ENCODE assay signal across 9 cellular contexts in the genomic region with DNA sequence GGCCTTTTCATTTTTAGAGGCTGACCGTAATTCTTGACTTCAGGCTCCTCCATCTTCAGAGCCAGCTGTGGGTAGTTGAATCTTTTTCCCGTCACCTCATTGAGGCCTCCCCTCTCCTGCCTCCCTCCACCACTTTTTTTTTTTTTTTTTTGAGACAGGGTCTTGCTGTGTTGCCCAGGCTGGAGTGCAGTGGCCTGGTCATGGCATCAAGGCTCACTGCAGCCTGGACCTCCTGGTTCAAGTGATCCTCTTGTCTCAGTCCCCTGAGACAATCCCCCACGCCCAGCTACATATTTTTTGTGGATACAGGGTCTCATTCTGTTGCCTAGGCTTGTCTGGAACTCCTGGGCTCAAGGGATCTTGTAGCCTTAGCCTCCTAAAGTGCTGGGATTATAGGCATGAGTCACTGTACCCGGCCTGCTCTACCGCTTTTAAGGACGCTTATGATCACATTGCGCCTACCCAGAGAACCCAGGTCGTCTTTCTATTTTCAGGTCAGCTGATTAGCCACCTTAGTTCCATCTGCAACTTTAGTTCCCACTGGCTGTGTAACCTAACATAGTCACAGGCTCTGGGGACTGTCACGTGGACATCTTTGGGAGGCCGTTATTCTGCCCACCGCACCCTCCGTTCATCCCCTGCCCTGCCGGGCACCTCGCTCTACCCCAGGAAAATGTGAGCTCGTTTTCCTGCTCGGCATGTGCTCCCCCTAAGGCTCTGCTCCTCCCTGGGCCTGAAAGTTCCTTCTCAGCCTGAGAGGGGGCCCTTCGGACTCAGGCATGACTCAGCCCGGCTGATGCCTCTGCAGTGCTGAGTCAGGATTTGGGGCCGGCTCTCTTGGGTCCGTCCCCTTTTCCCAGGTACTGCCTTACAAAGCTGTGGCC. TPM values are rescaled to one million over a fixed set of nuclear protein-coding genes. Genes with fewer than 3 reads are reported as not detected.
A peak's percentile ranks its signal among the peaks of the same experiment; 100 is the strongest.
DNase-seq lines count a peak whose midpoint lies in the region; ATAC-seq and TF ChIP-seq lines count a peak whose summit lies in the region.
"Had no signal": no experiment of that assay in that cellular context is flagged by ENCODE, and none has a peak within 500 bp of the region (broad histone marks: within the 10 kb centered on the region; RNA-seq: fewer than 3 reads in every experiment).

No MANE protein-coding gene starts in this region.

- DNase-seq in NCI-H82 (lab: John Stamatoyannopoulos, UW), result peak; percentile 23
- no peak for DNase-seq in NCI-H82 treated with DMSO at 0.1 percent for 48 hours (lab: John Stamatoyannopoulos, UW; ENCODE audit: unreplicated experiment)
- DNase-seq in astrocyte of the spinal cord (ENCODE audit: low read depth, low spot score), result peak; percentile 46
- DNase-seq in iris pigment epithelial cell (ENCODE audit: low read depth), result peak; percentile 75
- peak; percentile 61 for DNase-seq in ureter (ENCODE audit: low spot score)
- DNase-seq in effector memory CD8-positive, alpha-beta T cell, result no peak
- no peak for DNase-seq in DMS153 treated with DMSO at 0.1 percent for 48 hours (lab: John Stamatoyannopoulos, UW; ENCODE audit: unreplicated experiment)
- no peak for DNase-seq in midbrain (lab: John Stamatoyannopoulos, UW)
- DNase-seq: SIG-M5 had no signal

- no peak overlapping the region for H3K27ac Mint-ChIP-seq in effector memory CD8-positive, alpha-beta T cell

- H3K9me3 Mint-ChIP-seq in effector memory CD8-positive, alpha-beta T cell, result no peaks in the 10 kb centered on the region

- in situ Hi-C loops in astrocyte of the spinal cord (cut with HindIII; ENCODE audit: low sequenced_read_pairs), result no loop called here

- no peak overlapping the region for H3K4me3 Mint-ChIP-seq in effector memory CD8-positive, alpha-beta T cell

- H3K4me3 ChIP-seq in astrocyte of the spinal cord (ENCODE audit: low read depth, low read length), result no peak overlapping the region

- ATAC-seq in effector memory CD8-positive, alpha-beta T cell (replicated peaks), result no peak

- peak; percentile 11 for TF ChIP-seq CTCF in astrocyte of the spinal cord (IDR thresholded peaks at IDR 0.05; ENCODE audit: low read depth, low read length)

- peaks cover 2% of the 10 kb centered on the region for H3K36me3 Mint-ChIP-seq in effector memory CD8-positive, alpha-beta T cell (ENCODE audit: insufficient read depth)

- peaks cover 4 to 10% of the 10 kb centered on the region in 2 donors for H3K4me1 Mint-ChIP-seq in effector memory CD8-positive, alpha-beta T cell (ENCODE audit: low read depth in 2 of 2)

- peaks cover 8 to 49% of the 10 kb centered on the region in 2 donors for H3K27me3 Mint-ChIP-seq in effector memory CD8-positive, alpha-beta T cell

RNA-seq across cellular contexts. Expression of gene TNFAIP2, which starts 13.4 kb away (rescaled TPM):
- total RNA-seq in ureter, result 720 TPM

RNA-seq across cellular contexts. Expression of gene EXOC3L4, which starts 42.1 kb away (rescaled TPM):
- total RNA-seq in ureter, result 2.5 TPM

RNA-seq across cellular contexts. Expression of gene LBHD2, which starts 52.6 kb away (rescaled TPM):
- total RNA-seq in ureter, result not detected

Comparison
In these comparisons a context has a peak if more than half of its experiments do, and no peak if none do; other contexts are left out.
1. DNase-seq: peak in NCI-H82 (single experiment), astrocyte of the spinal cord (single experiment), iris pigment epithelial cell (single experiment) and ureter (single experiment); none in NCI-H82 treated with DMSO at 0.1 percent for 48 hours (single experiment), effector memory CD8-positive, alpha-beta T cell (0 of 3), DMS153 treated with DMSO at 0.1 percent for 48 hours (single experiment) and midbrain (single experiment).